Comparison of ENCODE assay signal across 8 cellular contexts in the genomic region with DNA sequence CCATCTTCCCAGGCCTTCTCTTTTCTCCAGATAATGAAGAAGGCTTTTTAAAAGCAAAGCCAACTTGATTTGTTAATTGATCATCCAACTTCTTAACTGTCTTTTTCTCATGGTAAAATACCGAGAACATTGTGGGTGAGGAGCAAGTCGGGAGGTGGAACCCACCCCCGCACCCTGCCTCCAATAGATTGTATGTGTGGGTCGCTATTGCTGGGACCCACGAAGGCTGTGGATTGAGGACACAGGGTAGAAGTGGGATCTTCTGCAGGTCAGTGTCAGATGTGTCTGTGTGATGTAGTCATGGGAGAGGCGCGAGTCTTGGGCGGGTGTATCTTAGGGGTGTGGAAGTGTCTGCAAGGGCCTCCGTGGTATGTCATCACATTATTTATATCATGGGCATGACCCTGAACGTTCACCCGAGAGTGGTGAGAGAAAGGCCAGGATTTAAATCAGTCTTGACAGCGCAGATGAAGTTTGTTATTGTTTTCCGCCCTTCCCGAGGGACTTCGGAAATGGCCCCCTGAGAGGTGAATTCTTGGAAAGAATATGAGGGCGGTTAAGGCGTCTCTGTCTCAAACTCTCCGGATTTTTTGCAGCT. TPM values are rescaled to one million over a fixed set of nuclear protein-coding genes. Genes with fewer than 3 reads are reported as not detected.
DNase-seq lines count a peak whose midpoint lies in the region; ATAC-seq, FAIRE-seq and TF ChIP-seq lines count a peak whose summit lies in the region.

No MANE protein-coding gene starts in this region.

- H4K20me1 ChIP-seq in K562 (replicated peaks; ENCODE audit: control insufficient read depth, insufficient read depth, low read length), result no peaks in the 10 kb centered on the region

- ATAC-seq in GM21619 (IDR thresholded peaks at IDR 0.05; ENCODE audit: unreplicated experiment) (peak; percentile 15), K562 (peak; percentile 55)

- H3K27ac ChIP-seq in K562 (ENCODE audit: extremely low read depth, low read depth, low read length), result peak overlapping the region; percentile 78

- H3K27me3 ChIP-seq in K562 (ENCODE audit: control insufficient read depth in 2 of 2, insufficient read depth in 2 of 2, low read length in 2 of 2), result no peaks in the 10 kb centered on the region

- CTCF ChIA-PET in K562 (lab: Yijun Ruan, JAX; ENCODE audit: low intra/inter-chr PET ratio), result no interaction called here

- TF ChIP-seq POLR2A in K562 (conservative IDR thresholded peaks at IDR 0.05), result no peak; the same call in 1 of the 2 replicates

- TF ChIP-seq CTCF in AG10803 (conservative IDR thresholded peaks at IDR 0.05; ENCODE audit: low read length), result no peak
- no peak for TF ChIP-seq CTCF in K562 (IDR thresholded peaks at IDR 0.05 in 2 of 3, conservative IDR thresholded peaks at IDR 0.05 in 1 of 3; ENCODE audit: insufficient read depth in 2 of 3, low read depth in 1 of 3, low read length in 3 of 3)

- H3K79me2 ChIP-seq in K562 (ENCODE audit: control insufficient read depth, insufficient read depth, low read length), result peaks cover 46% of the 10 kb centered on the region

- no peak for FAIRE-seq in K562 (lab: Jason Lieb, UNC)

- peak overlapping the region; percentile 77 to 97 for H3K9ac ChIP-seq in K562 (ENCODE audit: insufficient read depth in 1 of 2, low read depth in 2 of 2, low read length in 2 of 2)

- H3K4me3 ChIP-seq in AG10803 (ENCODE audit: low read length) (peak overlapping the region; percentile 82), K562 (peak overlapping the region; percentile 85)

- DNase-seq in AG10803 (ENCODE audit: low read depth) (peak; percentile 42), OCI-M1 (lab: John Stamatoyannopoulos, UW) (peak; percentile 83), K562 (ENCODE audit: extremely low read depth in 1 of 4, low spot score in 3 of 4) (peak; percentile 29 to 50 (median 38)), iris pigment epithelial cell (ENCODE audit: low read depth) (peak; percentile 22), NCI-H1048 (lab: John Stamatoyannopoulos, UW) (no peak), glomerular visceral epithelial cell (ENCODE audit: extremely low spot score) (no peak)
- peak; percentile 6 to 12 for DNase-seq in stimulated activated CD8-positive, alpha-beta memory T cell treated with anti-CD3 and anti-CD28 coated beads, Interleukin-7, amount 100 ng/mL, for 4 hours (ENCODE audit: low read depth in 2 of 2)

- H2AFZ ChIP-seq in K562 (ENCODE audit: low read depth, low read length), result peak overlapping the region; percentile 94

- TF ChIP-seq RAD21 in K562 (CRISPR knock-in tag; conservative IDR thresholded peaks at IDR 0.05 in 1 of 2, IDR thresholded peaks at IDR 0.05 in 1 of 2), result no peak; a peak in 1 of 4 replicates

- no peaks in the 10 kb centered on the region for H3K9me3 ChIP-seq in K562 (replicated peaks; ENCODE audit: control insufficient read depth, insufficient read depth, low read depth, low read length)

- intact Hi-C loops in K562 (cut with micrococcal nuclease), result loop anchor here (5.0 kb wide), 2 partner anchors 44 to 59 kb away; no protein-coding TSS in a partner anchor

- no peak; the same call in 1 of the 2 replicates for TF ChIP-seq EP300 in K562 (IDR thresholded peaks at IDR 0.05; ENCODE audit: low read length)

- in situ Hi-C loops in K562 (cut with MboI), result no loop called here

- H3K4me1 ChIP-seq in K562 (replicated peaks in 1 of 2; ENCODE audit: control insufficient read depth in 2 of 2, insufficient read depth in 2 of 2, low read length in 2 of 2), result peaks cover 21 to 36% of the 10 kb centered on the region in 2 experiments

- BruUV-seq in K562 (replicated peaks; lab: Mats Ljungman, UMichigan), result TSS peak; percentile 99

- POLR2A ChIA-PET in K562 (lab: Yijun Ruan, JAX), result interaction anchor here (0.6 to 3.5 kb wide), 7 partner anchors 10 to 77 kb away, joined by 3 to 17 read pairs (median 5); a partner anchor contains a TSS

- peak overlapping the region; percentile 85 for H3K4me2 ChIP-seq in K562 (ENCODE audit: insufficient read depth, low read length)

- H3K9me1 ChIP-seq in K562 (ENCODE audit: control insufficient read depth, insufficient read depth, low read length), result no peaks in the 10 kb centered on the region

- 3% methylated on average over 18 of the region's 18 CpGs for WGBS in K562 (ENCODE audit: insufficient coverage, low coverage, missing lambda C conversion rate)

- peaks cover 9% of the 10 kb centered on the region; the same call in 1 of the 3 replicates for H3K36me3 ChIP-seq in K562 (ENCODE audit: control insufficient read depth, insufficient read depth, low read length)

TF ChIP-seq in K562, 482 proteins besides CTCF, POLR2A, EP300 and RAD21 (continues in another document):
- no peak for TF ChIP-seq U2AF1 (optimal IDR thresholded peaks at IDR 0.05; ENCODE audit: low read depth, low read length)
- 0 out of 2 replicates have a peak, but pooled peaks have one; percentile 73 for TF ChIP-seq KAT7 (CRISPR knock-in tag; IDR thresholded peaks at IDR 0.05; ENCODE audit: borderline replicate concordance)
- TF ChIP-seq HMGN3 (IDR thresholded peaks at IDR 0.05; ENCODE audit: borderline replicate concordance, extremely low read depth, insufficient read length, low read depth, low read length), result no peak
- TF ChIP-seq, protein P1, sequence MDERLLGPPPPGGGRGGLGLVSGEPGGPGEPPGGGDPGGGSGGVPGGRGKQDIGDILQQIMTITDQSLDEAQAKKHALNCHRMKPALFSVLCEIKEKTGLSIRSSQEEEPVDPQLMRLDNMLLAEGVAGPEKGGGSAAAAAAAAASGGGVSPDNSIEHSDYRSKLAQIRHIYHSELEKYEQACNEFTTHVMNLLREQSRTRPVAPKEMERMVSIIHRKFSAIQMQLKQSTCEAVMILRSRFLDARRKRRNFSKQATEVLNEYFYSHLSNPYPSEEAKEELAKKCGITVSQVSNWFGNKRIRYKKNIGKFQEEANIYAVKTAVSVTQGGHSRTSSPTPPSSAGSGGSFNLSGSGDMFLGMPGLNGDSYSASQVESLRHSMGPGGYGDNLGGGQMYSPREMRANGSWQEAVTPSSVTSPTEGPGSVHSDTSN (CRISPR knock-in tag; IDR thresholded peaks at IDR 0.05; ENCODE audit: low read depth), result no peak
- TF ChIP-seq, protein P1 (tag; conservative IDR thresholded peaks at IDR 0.05; ENCODE audit: low read depth), result peak; percentile 88
- peak; percentile 82 for TF ChIP-seq MEIS2 (IDR thresholded peaks at IDR 0.05; ENCODE audit: partially characterized antibody)
- TF ChIP-seq NELFE (IDR thresholded peaks at IDR 0.05; ENCODE audit: insufficient read depth, insufficient read length), result no peak
- no peak for TF ChIP-seq ZNF75A (CRISPR knock-in tag; IDR thresholded peaks at IDR 0.05)
- TF ChIP-seq PHB (CRISPR knock-in tag; IDR thresholded peaks at IDR 0.05), result no peak
- no peak for TF ChIP-seq POLR3G (IDR thresholded peaks at IDR 0.05; ENCODE audit: extremely low read depth, insufficient read length, insufficient replicate concordance)
- 0 out of 4 replicates have a peak, but pooled peaks of 1 of the 2 experiments have one; percentile 3 for TF ChIP-seq RCOR1 (IDR thresholded peaks at IDR 0.05; ENCODE audit: borderline replicate concordance in 1 of 2, low read depth in 2 of 2, low read length in 2 of 2)

RNA-seq across cellular contexts. Expression of a gene that starts 0.5 kb away (rescaled TPM):
- 9.3 and 9.5 TPM in 2 replicates for total RNA-seq in K562 (2011; cell fraction: chromatin; rRNA removed; ENCODE audit: low replicate concordance)
- total RNA-seq in K562 (2011; cell fraction: nucleolus; rRNA removed), result 12.0 and 12.5 TPM in 2 replicates
- total RNA-seq in K562 (2011; cell fraction: nucleoplasm; rRNA removed), result 13.9 and 16.5 TPM in 2 replicates
- total RNA-seq in K562 (2014; rRNA removed) (3.0 and 3.7 TPM in 2 replicates), K562 (2014; rRNA removed; fragmentation: Illumina TruSeq; extraction: Trizol) (4.3 and 4.7 TPM in 2 replicates), K562 (2015; rRNA removed; fragmentation: Illumina TruSeq; extraction: Trizol) (2.9 and 3.2 TPM in 2 replicates), K562 (2021) (5.4 and 7.1 TPM in 2 replicates)
- polyA plus RNA-seq in K562 (2011; rRNA removed) (10.2 and 15.4 TPM in 2 replicates), K562 (2014; fragmentation: Illumina TruSeq; extraction: Trizol) (4.3 and 5.1 TPM in 2 replicates), K562 (2014; fragmentation: Nextera tagmentation; extraction: Ambion mirVana) (1 to 10 TPM; 1.4 TPM), K562 (2014; rRNA removed) (3.5 and 3.8 TPM in 2 replicates)
- 12.7 and 14.5 TPM in 2 replicates for polyA plus RNA-seq in K562 (2011; cell fraction: cytosol; rRNA removed)
- polyA plus RNA-seq in K562 (2011; cell fraction: nucleus; rRNA removed), result 5.0 and 7.7 TPM in 2 replicates
- polyA plus RNA-seq in K562 (2012), result 4.1 and 5.7 TPM in 2 replicates
- 13.6 and 19.4 TPM in 2 replicates for polyA minus RNA-seq in K562 (2011; rRNA and poly(A)+ RNA removed)
- 7.9 and 11.4 TPM in 2 replicates for polyA minus RNA-seq in K562 (2011; cell fraction: cytosol; rRNA and poly(A)+ RNA removed)
- 4.6 and 9.8 TPM in 2 replicates for polyA minus RNA-seq in K562 (2011; cell fraction: nucleus; rRNA and poly(A)+ RNA removed)

RNA-seq across cellular contexts. Expression of a gene that starts 58.7 kb away (rescaled TPM):
- total RNA-seq in K562 (2011; cell fraction: chromatin; rRNA removed; ENCODE audit: low replicate concordance), result 33.1 and 52.6 TPM in 2 replicates
- total RNA-seq in K562 (2011; cell fraction: nucleolus; rRNA removed), result 14.3 and 20.1 TPM in 2 replicates
- total RNA-seq in K562 (2011; cell fraction: nucleoplasm; rRNA removed), result 25.2 and 39.0 TPM in 2 replicates
- total RNA-seq in K562 (2014; rRNA removed), result 10.6 and 12.2 TPM in 2 replicates
- total RNA-seq in K562 (2014; rRNA removed; fragmentation: Illumina TruSeq; extraction: Trizol), result 11.1 and 12.4 TPM in 2 replicates
- total RNA-seq in K562 (2015; rRNA removed; fragmentation: Illumina TruSeq; extraction: Trizol), result 9.5 and 10.2 TPM in 2 replicates
- total RNA-seq in K562 (2021), result 10.8 and 12.0 TPM in 2 replicates
- 24.7 and 31.0 TPM in 2 replicates for polyA plus RNA-seq in K562 (2011; rRNA removed)
- 6.0 and 10.8 TPM in 2 replicates for polyA plus RNA-seq in K562 (2011; cell fraction: cytosol; rRNA removed)
- polyA plus RNA-seq in K562 (2011; cell fraction: nucleus; rRNA removed), result 104 and 128 TPM in 2 replicates
- polyA plus RNA-seq in K562 (2012), result 12.9 and 23.7 TPM in 2 replicates
- 14.4 and 14.9 TPM in 2 replicates for polyA plus RNA-seq in K562 (2014; fragmentation: Illumina TruSeq; extraction: Trizol)
- 10 to 100 TPM; 15.7 to 17.2 TPM for polyA plus RNA-seq in K562 (2014; fragmentation: Nextera tagmentation; extraction: Ambion mirVana)
- 20.8 and 21.5 TPM in 2 replicates for polyA plus RNA-seq in K562 (2014; rRNA removed)
- polyA minus RNA-seq in K562 (2011; rRNA and poly(A)+ RNA removed), result 12.7 and 13.7 TPM in 2 replicates
- polyA minus RNA-seq in K562 (2011; cell fraction: cytosol; rRNA and poly(A)+ RNA removed), result 4.6 and 5.6 TPM in 2 replicates
- 26.8 and 38.1 TPM in 2 replicates for polyA minus RNA-seq in K562 (2011; cell fraction: nucleus; rRNA and poly(A)+ RNA removed)

Comparison
In these comparisons a context has a peak if more than half of its experiments do, and no peak if none do; other contexts are left out.
1. DNase-seq: peak in AG10803 (single experiment), OCI-M1 (single experiment), K562 (4 of 4), iris pigment epithelial cell (single experiment) and stimulated activated CD8-positive, alpha-beta memory T cell treated with anti-CD3 and anti-CD28 coated beads, Interleukin-7, amount 100 ng/mL, for 4 hours (2 of 2); none in NCI-H1048 (single experiment) and glomerular visceral epithelial cell (single experiment).